Comparison of ENCODE assay signal across 11 cellular contexts in the genomic region with DNA sequence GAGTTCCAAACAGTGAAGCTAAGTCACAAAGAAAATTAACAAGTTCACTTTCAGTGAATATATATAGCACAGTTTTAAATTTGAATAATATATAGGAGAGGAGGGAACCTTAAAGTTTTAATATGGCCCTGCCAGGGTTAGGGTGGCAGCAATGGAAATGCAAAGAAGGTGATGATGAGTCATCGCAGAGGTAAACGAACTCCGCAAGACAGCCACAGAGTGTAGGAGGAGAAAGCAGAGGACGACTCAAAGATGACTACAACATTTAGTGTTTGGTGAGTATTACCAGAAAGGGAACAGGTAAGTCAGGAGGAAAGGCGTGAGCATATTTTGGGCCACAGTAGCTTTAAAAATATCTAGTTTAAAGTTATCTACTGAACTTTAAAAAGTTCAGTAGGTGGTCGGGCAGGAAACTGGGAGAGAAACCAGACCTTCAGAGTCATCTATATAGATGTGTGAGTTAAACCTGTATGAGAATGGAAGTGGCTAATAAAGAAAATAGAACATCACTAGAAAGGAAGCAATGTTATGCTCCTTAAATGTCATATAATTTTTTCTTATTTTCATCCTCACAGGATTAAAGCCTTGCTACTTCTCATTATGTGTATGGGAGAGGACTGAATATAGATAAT.
DNase-seq lines count a peak whose midpoint lies in the region; ATAC-seq and TF ChIP-seq lines count a peak whose summit lies in the region.
"Had no signal": no experiment of that assay in that cellular context is flagged by ENCODE, and none has a peak within 500 bp of the region (broad histone marks: within the 10 kb centered on the region; RNA-seq: fewer than 3 reads in every experiment).

No MANE protein-coding gene starts in this region.

- WGBS in thyroid gland, 2 donors: 78 to 84% methylated on average over 6 of the region's 6 CpGs

- no peak for TF ChIP-seq POLR2A in thyroid gland (IDR thresholded peaks at IDR 0.05)

- peak overlapping the region; percentile 40 for H3K4me2 ChIP-seq in Karpas-422 (ENCODE audit: low read depth, low read length, poor library complexity, severe bottlenecking)
- H3K4me2 ChIP-seq: SK-N-SH had no signal

- no peaks in the 10 kb centered on the region for H3K9me2 ChIP-seq in Karpas-422 (replicated peaks; ENCODE audit: insufficient read depth, low read length)
- H3K9me2 ChIP-seq: SK-N-SH had no signal

- intact Hi-C loops in thyroid gland (cut with DNase I): no loop called here

- TF ChIP-seq CTCF in thyroid gland (IDR thresholded peaks at IDR 0.05): no peak

- H3K27ac ChIP-seq in Karpas-422 (ENCODE audit: low read length): peak overlapping the region; percentile 7; the same call in 1 of the 2 replicates
- H3K27ac ChIP-seq in thyroid gland: no peak overlapping the region
- H3K27ac ChIP-seq: parathyroid adenoma had no signal

- no peaks in the 10 kb centered on the region for H3K27me3 ChIP-seq in HAP-1 (ENCODE audit: low read depth)
- H3K27me3 ChIP-seq in Karpas-422 (ENCODE audit: low read length): no peaks in the 10 kb centered on the region
- H3K27me3 ChIP-seq in thyroid gland: no peaks in the 10 kb centered on the region
- H3K27me3 ChIP-seq: MG63 had no signal

- ATAC-seq in GM19023 (IDR thresholded peaks at IDR 0.05; ENCODE audit: unreplicated experiment): peak; percentile 71

- H3K36me3 ChIP-seq in HAP-1 (replicated peaks): no peaks in the 10 kb centered on the region
- H3K36me3 ChIP-seq in Karpas-422 (ENCODE audit: insufficient read depth, low read length): no peaks in the 10 kb centered on the region
- no peaks in the 10 kb centered on the region for H3K36me3 ChIP-seq in thyroid gland

- 0 out of 2 replicates have a peak, but pooled peaks cover under 1% of the 10 kb centered on the region for H3K9me3 ChIP-seq in HAP-1
- no peaks in the 10 kb centered on the region for H3K9me3 ChIP-seq in Karpas-422 (ENCODE audit: low read length)
- no peaks in the 10 kb centered on the region for H3K9me3 ChIP-seq in thyroid gland
- H3K9me3 ChIP-seq: MG63, SK-N-SH had no signal

- in situ Hi-C loops in HAP-1 (cut with MboI; ENCODE audit: low sequenced_read_pairs): no loop called here

- peaks cover 15% of the 10 kb centered on the region for H3K4me1 ChIP-seq in HAP-1
- H3K4me1 ChIP-seq in Karpas-422 (ENCODE audit: low read length): peaks cover 23% of the 10 kb centered on the region
- no peaks in the 10 kb centered on the region for H3K4me1 ChIP-seq in thyroid gland
- H3K4me1 ChIP-seq: parathyroid adenoma had no signal

- H3K9ac ChIP-seq in Karpas-422 (ENCODE audit: low read length): no peak overlapping the region
- H3K9ac ChIP-seq: parathyroid adenoma, SK-N-SH had no signal

- H2AFZ ChIP-seq in Karpas-422 (ENCODE audit: low read length): no peak overlapping the region
- H2AFZ ChIP-seq: parathyroid adenoma had no signal

- peak; percentile 17 to 19 for DNase-seq in HAP-1 (ENCODE audit: low spot score in 2 of 2)
- DNase-seq in Karpas-422: peak; percentile 62
- peak; percentile 10 to 34 (median 24) for DNase-seq in stimulated activated CD4-positive, alpha-beta T cell treated with anti-CD3 and anti-CD28 coated beads, Interleukin-12 subunit alpha, Interleukin-12 subunit beta, amount 100 ng/mL, for 48 hours (ENCODE audit: low read depth in 2 of 3, low spot score in 1 of 3)
- DNase-seq in NCI-H226: no peak
- no peak for DNase-seq in thyroid gland
- no peak for DNase-seq in NCI-H1417 treated with DMSO at 0.1 percent for 48 hours (lab: John Stamatoyannopoulos, UW)
- no peak for DNase-seq in NK-92 (lab: John Stamatoyannopoulos, UW; ENCODE audit: unreplicated experiment)
- DNase-seq: MG63, SK-N-SH had no signal

- no peaks in the 10 kb centered on the region for H3K79me2 ChIP-seq in Karpas-422 (ENCODE audit: low read length)
- H3K79me2 ChIP-seq: parathyroid adenoma had no signal

- H4K20me1 ChIP-seq in Karpas-422 (ENCODE audit: insufficient read depth, low read depth, low read length): no peaks in the 10 kb centered on the region

- H3K4me3 ChIP-seq in HAP-1 (no peak overlapping the region), Karpas-422 (ENCODE audit: low read length) (peak overlapping the region; percentile 9; the same call in 1 of the 2 replicates), thyroid gland (replicated peaks in 1 of 3) (no peak overlapping the region)
- H3K4me3 ChIP-seq: MG63 had no signal

Comparison
In these comparisons a context has a peak if more than half of its experiments do, and no peak if none do; other contexts are left out.
1. DNase-seq: peak in HAP-1 (2 of 2), Karpas-422 (single experiment) and stimulated activated CD4-positive, alpha-beta T cell treated with anti-CD3 and anti-CD28 coated beads, Interleukin-12 subunit alpha, Interleukin-12 subunit beta, amount 100 ng/mL, for 48 hours (3 of 3); none in NCI-H226 (single experiment), thyroid gland (0 of 2), NCI-H1417 treated with DMSO at 0.1 percent for 48 hours (single experiment) and NK-92 (single experiment).